Comparison of ENCODE assay signal across 1 cellular context in genomic region chr16:54927125-54928015, GRCh38.
TF ChIP-seq lines count a peak whose summit lies in the region.

No MANE protein-coding gene starts in this region.

TF ChIP-seq in WTC11, 78 proteins besides CTCF, POLR2A, EP300 and RAD21 (continued from another document):
- no peak for TF ChIP-seq ZNF532 (CRISPR knock-in tag; IDR thresholded peaks at IDR 0.05; ENCODE audit: borderline replicate concordance)
- no peak for TF ChIP-seq NR3C1 (CRISPR knock-in tag; conservative IDR thresholded peaks at IDR 0.05; ENCODE audit: low read depth)
- no peak for TF ChIP-seq GRHL2 (CRISPR knock-in tag; IDR thresholded peaks at IDR 0.05; ENCODE audit: insufficient replicate concordance, severe bottlenecking)
- TF ChIP-seq TEAD1 (CRISPR knock-in tag; IDR thresholded peaks at IDR 0.05), result no peak
- TF ChIP-seq IRF1 (CRISPR knock-in tag; IDR thresholded peaks at IDR 0.05), result no peak
- no peak for TF ChIP-seq E2F5 (CRISPR knock-in tag; IDR thresholded peaks at IDR 0.05)
- no peak for TF ChIP-seq ETV6 (CRISPR knock-in tag; IDR thresholded peaks at IDR 0.05)
- TF ChIP-seq NR2C2 (CRISPR knock-in tag; IDR thresholded peaks at IDR 0.05), result no peak
- no peak for TF ChIP-seq ZBTB43 (CRISPR knock-in tag; IDR thresholded peaks at IDR 0.05)
- no peak for TF ChIP-seq ZNF512 (CRISPR knock-in tag; IDR thresholded peaks at IDR 0.05; ENCODE audit: borderline replicate concordance)
